In genomic region chr22:27919222-27919942, GRCh38 we compare ENCODE assay signal across 1 cellular context.
TF ChIP-seq lines count a peak whose summit lies in the region.

PITPNB (minus strand) TSS chr22:27919256; CDS start chr22:27919191, 65 bp downstream.

TF ChIP-seq in HCT116, 20 proteins besides CTCF, POLR2A, EP300 and RAD21 (continued from another document):
- TF ChIP-seq REST (IDR thresholded peaks at IDR 0.05; ENCODE audit: low read depth) (no peak), EZH2phosphoT487 (IDR thresholded peaks at IDR 0.05; ENCODE audit: borderline replicate concordance) (no peak), CEBPB (IDR thresholded peaks at IDR 0.05; ENCODE audit: low read depth) (no peak), CBX3 (IDR thresholded peaks at IDR 0.05; ENCODE audit: low read depth) (no peak), ATF3 (IDR thresholded peaks at IDR 0.05) (no peak), SRF (IDR thresholded peaks at IDR 0.05; ENCODE audit: low read depth) (no peak), TCF7L2 (IDR thresholded peaks at IDR 0.05; ENCODE audit: borderline replicate concordance, extremely low read depth, insufficient read depth, insufficient read length) (no peak), ZBTB33 (IDR thresholded peaks at IDR 0.05; ENCODE audit: extremely low read depth, insufficient replicate concordance, low read length) (no peak), YY1 (IDR thresholded peaks at IDR 0.05; ENCODE audit: extremely low read depth, insufficient replicate concordance, low read depth, low read length) (peak; percentile 31), EZH2 (IDR thresholded peaks at IDR 0.05) (no peak), ZNF274 (IDR thresholded peaks at IDR 0.05; ENCODE audit: low read depth, low read length) (no peak), ELF1 (IDR thresholded peaks at IDR 0.05; ENCODE audit: borderline replicate concordance, low read depth) (no peak), SP1 (IDR thresholded peaks at IDR 0.05; ENCODE audit: low read depth) (peak; percentile 47), SIN3A (IDR thresholded peaks at IDR 0.05; ENCODE audit: low read depth) (0 out of 2 replicates have a peak, but pooled peaks have one; percentile 20), JUND (IDR thresholded peaks at IDR 0.05) (no peak), MAX (IDR thresholded peaks at IDR 0.05) (peak; percentile 63), FOSL1 (IDR thresholded peaks at IDR 0.05; ENCODE audit: low read depth) (no peak)
